14 cellular contexts compared by ENCODE assay signal in genomic region chr9:70195456-70195855, GRCh38.
"Had no signal": no experiment of that assay in that cellular context is flagged by ENCODE, and none has a peak within 500 bp of the region (broad histone marks: within the 10 kb centered on the region; RNA-seq: fewer than 3 reads in every experiment).

No MANE protein-coding gene starts in this region.

- H3K27ac ChIP-seq: neutrophil, right atrium auricular region, transverse colon had no signal

- H3K4me3 ChIP-seq: mucosa of descending colon, right atrium auricular region, smooth muscle cell, transverse colon had no signal

- DNase-seq: activated CD4-positive, alpha-beta T cell treated with anti-CD3 and anti-CD28 coated beads for 48 hours; activated naive CD4-positive, alpha-beta T cell treated with anti-CD3 and anti-CD28 coated beads for 36 hours; cortex of kidney; effector memory CD4-positive, alpha-beta T cell; mammary epithelial cell; mucosa of descending colon; naive thymus-derived CD8-positive, alpha-beta T cell; T-helper 1 cell; transverse colon had no signal

- H3K36me3 ChIP-seq: neutrophil, right atrium auricular region had no signal

- H3K9me3 Mint-ChIP-seq: central memory CD8-positive, alpha-beta T cell had no signal

- H3K27me3 ChIP-seq: neutrophil, right atrium auricular region, transverse colon had no signal

- H3K27ac Mint-ChIP-seq: activated naive CD4-positive, alpha-beta T cell treated with anti-CD3 and anti-CD28 coated beads for 36 hours; activated T-helper 17 cell treated with anti-CD3 and anti-CD28 coated beads, Interleukin-2, amount 50 U/mL, for 72 hours; naive thymus-derived CD8-positive, alpha-beta T cell had no signal

- H3K4me1 Mint-ChIP-seq: activated T-helper 17 cell treated with anti-CD3 and anti-CD28 coated beads, Interleukin-2, amount 50 U/mL, for 72 hours; central memory CD8-positive, alpha-beta T cell; naive thymus-derived CD8-positive, alpha-beta T cell had no signal

- H3K4me3 Mint-ChIP-seq: activated naive CD4-positive, alpha-beta T cell treated with anti-CD3 and anti-CD28 coated beads for 36 hours; activated T-helper 17 cell treated with anti-CD3 and anti-CD28 coated beads, Interleukin-2, amount 50 U/mL, for 72 hours; central memory CD8-positive, alpha-beta T cell; naive thymus-derived CD8-positive, alpha-beta T cell had no signal
